10 cellular contexts compared by ENCODE assay signal in genomic region chr7:151007469-151007898, GRCh38. TPM values are rescaled to one million over a fixed set of nuclear protein-coding genes. Genes with fewer than 3 reads are reported as not detected.
DNase-seq lines count a peak whose midpoint lies in the region; ATAC-seq and TF ChIP-seq lines count a peak whose summit lies in the region.
"Had no signal": no experiment of that assay in that cellular context is flagged by ENCODE, and none has a peak within 500 bp of the region (broad histone marks: within the 10 kb centered on the region; RNA-seq: fewer than 3 reads in every experiment).

No MANE protein-coding gene starts in this region.

- H2AFZ ChIP-seq in MM.1S (ENCODE audit: low read length): peak overlapping the region; percentile 61

- TF ChIP-seq CTCF in DOHH2 (IDR thresholded peaks at IDR 0.05; ENCODE audit: low read depth, low read length, poor library complexity, severe bottlenecking) (no peak), MM.1S (IDR thresholded peaks at IDR 0.05; ENCODE audit: low read length) (no peak)

- H3K4me1 Mint-ChIP-seq in central memory CD8-positive, alpha-beta T cell: peaks cover 39% of the 10 kb centered on the region
- H3K4me1 Mint-ChIP-seq in naive thymus-derived CD8-positive, alpha-beta T cell: peaks cover 23 to 55% (median 52%) of the 10 kb centered on the region in 4 donors

- POLR2A ChIA-PET in naive thymus-derived CD8-positive, alpha-beta T cell (lab: Charles Lee): interaction anchor here (0.9 to 7.2 kb wide), 9 partner anchors 9 to 44 kb away, joined by 3 to 65 read pairs (median 5); no protein-coding TSS in a partner anchor

- H3K9me2 ChIP-seq in DOHH2 (replicated peaks; ENCODE audit: control insufficient read depth, low read length) (no peaks in the 10 kb centered on the region), MM.1S (replicated peaks; ENCODE audit: insufficient read depth, low read length) (no peaks in the 10 kb centered on the region)

- peak overlapping the region; percentile 72 for H3K27ac Mint-ChIP-seq in central memory CD8-positive, alpha-beta T cell (ENCODE audit: low read depth)
- peak overlapping the region; percentile 84 to 97 (median 94) for H3K27ac Mint-ChIP-seq in naive thymus-derived CD8-positive, alpha-beta T cell

- DNase-seq in MM.1S (no peak), NCI-H446 treated with DMSO at 0.1 percent for 48 hours (lab: John Stamatoyannopoulos, UW) (no peak), HuH-7 (ENCODE audit: low spot score) (no peak)
- no peak for DNase-seq in central memory CD8-positive, alpha-beta T cell (ENCODE audit: low spot score in 2 of 2)
- DNase-seq in naive thymus-derived CD8-positive, alpha-beta T cell: no peak
- DNase-seq: cerebellar nuclear complex, SIG-M5 had no signal

- H3K27me3 ChIP-seq in DOHH2 (ENCODE audit: control insufficient read depth, low read length) (no peaks in the 10 kb centered on the region), MM.1S (replicated peaks; ENCODE audit: insufficient read depth, low read length) (peaks cover 9% of the 10 kb centered on the region)

- TF ChIP-seq POLR2A in GM18505 (IDR thresholded peaks at IDR 0.05; ENCODE audit: borderline replicate concordance, extremely low read depth, insufficient read depth, insufficient read length): no peak

- H3K79me2 ChIP-seq in DOHH2 (ENCODE audit: control insufficient read depth, low read length): no peaks in the 10 kb centered on the region
- no peaks in the 10 kb centered on the region for H3K79me2 ChIP-seq in MM.1S (ENCODE audit: low read length)

- H3K27ac ChIP-seq in DOHH2 (ENCODE audit: low read depth, low read length): no peak overlapping the region
- no peak overlapping the region for H3K27ac ChIP-seq in MM.1S (ENCODE audit: low read length)

- H3K36me3 ChIP-seq in DOHH2 (ENCODE audit: control insufficient read depth, low read length): no peaks in the 10 kb centered on the region
- H3K36me3 ChIP-seq in MM.1S (replicated peaks; ENCODE audit: insufficient read depth, low read length): no peaks in the 10 kb centered on the region

- H3F3A ChIP-seq in DOHH2 (ENCODE audit: control insufficient read depth, insufficient read depth): peaks cover 6% of the 10 kb centered on the region; the same call in 1 of the 2 replicates
- no peaks in the 10 kb centered on the region for H3F3A ChIP-seq in MM.1S (ENCODE audit: insufficient read depth, low read length)

- peak overlapping the region; percentile 76 for H3K4me3 Mint-ChIP-seq in central memory CD8-positive, alpha-beta T cell
- peak overlapping the region; percentile 72 to 89 (median 84) for H3K4me3 Mint-ChIP-seq in naive thymus-derived CD8-positive, alpha-beta T cell

- H4K20me1 ChIP-seq in DOHH2 (ENCODE audit: control insufficient read depth, insufficient read depth, low read depth, low read length) (no peaks in the 10 kb centered on the region), MM.1S (ENCODE audit: insufficient read depth, low read length) (no peaks in the 10 kb centered on the region)

- peak overlapping the region; percentile 87 for H3K4me2 ChIP-seq in DOHH2 (ENCODE audit: low read length)
- H3K4me2 ChIP-seq in MM.1S (ENCODE audit: low read depth, low read length): peak overlapping the region; percentile 60; the same call in 1 of the 2 replicates

- no peaks in the 10 kb centered on the region for H3K27me3 Mint-ChIP-seq in central memory CD8-positive, alpha-beta T cell
- H3K27me3 Mint-ChIP-seq in naive thymus-derived CD8-positive, alpha-beta T cell: peaks cover 0 to 2% (median 0%) of the 10 kb centered on the region in 5 donors

- H3K4me1 ChIP-seq in DOHH2 (ENCODE audit: control insufficient read depth, low read length) (peaks cover 17% of the 10 kb centered on the region), MM.1S (ENCODE audit: low read length) (no peaks in the 10 kb centered on the region)

- ATAC-seq in central memory CD8-positive, alpha-beta T cell (replicated peaks; ENCODE audit: extremely low read depth, poor library complexity, severe bottlenecking): no peak
- no peak for ATAC-seq in naive thymus-derived CD8-positive, alpha-beta T cell
- ATAC-seq in GM18505 (IDR thresholded peaks at IDR 0.05; ENCODE audit: unreplicated experiment) (no peak), GM18511 (IDR thresholded peaks at IDR 0.05; ENCODE audit: unreplicated experiment) (no peak)

- H3K36me3 Mint-ChIP-seq in central memory CD8-positive, alpha-beta T cell (ENCODE audit: insufficient read depth): peaks cover 3% of the 10 kb centered on the region
- no peaks in the 10 kb centered on the region for H3K36me3 Mint-ChIP-seq in naive thymus-derived CD8-positive, alpha-beta T cell

- H3K9me3 ChIP-seq in DOHH2 (ENCODE audit: control insufficient read depth, insufficient read depth, low read length) (no peaks in the 10 kb centered on the region), MM.1S (replicated peaks; ENCODE audit: insufficient read depth, low read length) (no peaks in the 10 kb centered on the region)

- no peaks in the 10 kb centered on the region for H3K9me3 Mint-ChIP-seq in central memory CD8-positive, alpha-beta T cell
- H3K9me3 Mint-ChIP-seq in naive thymus-derived CD8-positive, alpha-beta T cell: no peaks in the 10 kb centered on the region

- H3K9ac ChIP-seq in MM.1S (ENCODE audit: low read length): no peak overlapping the region

- H3K4me3 ChIP-seq in DOHH2 (ENCODE audit: low read length): peak overlapping the region; percentile 88
- 0 out of 2 replicates have a peak overlapping the region, but pooled peaks have one; percentile 49 for H3K4me3 ChIP-seq in MM.1S (ENCODE audit: low read length)

RNA-seq across cellular contexts. Expression of gene NOS3, which starts 16.7 kb away (rescaled TPM):
- total RNA-seq in naive thymus-derived CD8-positive, alpha-beta T cell: 1 to 10 TPM; 1.7 to 1.8 TPM
- polyA plus RNA-seq in naive thymus-derived CD8-positive, alpha-beta T cell: 1 to 10 TPM; 1.4 to 3.3 (median 2.0) TPM

RNA-seq across cellular contexts. Expression of gene ATG9B, which starts 16.8 kb away (rescaled TPM):
- 10 to 100 TPM; 34.6 to 42.2 TPM for total RNA-seq in naive thymus-derived CD8-positive, alpha-beta T cell
- 10 to 100 TPM in 2 of 3 donors, 1 to 10 TPM in 1; 9.2 to 39.1 (median 24.7) TPM for polyA plus RNA-seq in naive thymus-derived CD8-positive, alpha-beta T cell

RNA-seq across cellular contexts. Expression of gene ABCB8, which starts 20.8 kb away (rescaled TPM):
- total RNA-seq in naive thymus-derived CD8-positive, alpha-beta T cell: 10 to 100 TPM; 71.3 to 74.7 TPM
- 10 to 100 TPM; 17.1 to 18.4 (median 17.4) TPM for polyA plus RNA-seq in naive thymus-derived CD8-positive, alpha-beta T cell

RNA-seq across cellular contexts. Expression of gene KCNH2, which starts 29.4 kb away (rescaled TPM):
- total RNA-seq in naive thymus-derived CD8-positive, alpha-beta T cell: 1 to 10 TPM; 1.3 to 1.6 TPM
- polyA plus RNA-seq in naive thymus-derived CD8-positive, alpha-beta T cell: 1 to 10 TPM in 2 of 3 donors, under 1 TPM in 1; 0.45 to 2.5 (median 1.5) TPM

RNA-seq across cellular contexts. Expression of gene ASIC3, which starts 40.8 kb away (rescaled TPM):
- 10 to 100 TPM; 13.5 TPM for total RNA-seq in naive thymus-derived CD8-positive, alpha-beta T cell
- polyA plus RNA-seq in naive thymus-derived CD8-positive, alpha-beta T cell: not detected
